ENCODE assay signal across 1 cellular context in genomic region chr14:50318031-50318626, GRCh38.
TF ChIP-seq lines count a peak whose summit lies in the region.

No MANE protein-coding gene starts in this region.

TF ChIP-seq in K562, 482 proteins besides CTCF, POLR2A, EP300 and RAD21 (continued from another document):
- TF ChIP-seq MITF (IDR thresholded peaks at IDR 0.05) (no peak), ZC3H8 (IDR thresholded peaks at IDR 0.05) (no peak), ZNF324 (CRISPR knock-in tag; IDR thresholded peaks at IDR 0.05) (no peak), ELK3 (CRISPR knock-in tag; IDR thresholded peaks at IDR 0.05) (no peak), BACH1 (tag; IDR thresholded peaks at IDR 0.05) (no peak), GATAD2B (IDR thresholded peaks at IDR 0.05; ENCODE audit: borderline replicate concordance) (no peak), FOXJ2 (tag; IDR thresholded peaks at IDR 0.05) (no peak)
TF ChIP-seq in K562: peak in this region for 0.
